1 cellular context compared by ENCODE assay signal in the genomic region with DNA sequence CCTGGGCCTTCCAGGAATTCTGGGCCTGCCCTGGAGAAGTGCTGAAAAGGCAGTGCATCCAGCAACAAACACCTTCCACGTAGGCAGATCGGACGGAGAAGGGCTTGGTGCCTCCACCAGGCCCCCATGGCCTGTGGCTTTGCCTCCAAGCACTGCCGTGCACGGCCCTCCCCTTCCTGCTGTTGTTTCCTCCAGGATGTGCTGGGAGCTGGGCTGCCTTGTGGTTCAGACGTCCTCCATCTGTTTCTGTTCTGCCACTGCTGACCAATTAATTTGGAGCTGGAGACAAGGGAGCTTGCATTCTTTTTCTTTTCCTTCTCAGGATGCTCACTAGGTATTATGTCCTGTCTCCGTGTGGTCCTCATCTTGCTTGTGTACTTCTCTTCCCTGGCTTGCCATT.
TF ChIP-seq lines count a peak whose summit lies in the region.

No MANE protein-coding gene starts in this region.

TF ChIP-seq in GM23338, 12 proteins besides CTCF, POLR2A, EP300 and RAD21 (continued from another document):
- TF ChIP-seq, protein P1, sequence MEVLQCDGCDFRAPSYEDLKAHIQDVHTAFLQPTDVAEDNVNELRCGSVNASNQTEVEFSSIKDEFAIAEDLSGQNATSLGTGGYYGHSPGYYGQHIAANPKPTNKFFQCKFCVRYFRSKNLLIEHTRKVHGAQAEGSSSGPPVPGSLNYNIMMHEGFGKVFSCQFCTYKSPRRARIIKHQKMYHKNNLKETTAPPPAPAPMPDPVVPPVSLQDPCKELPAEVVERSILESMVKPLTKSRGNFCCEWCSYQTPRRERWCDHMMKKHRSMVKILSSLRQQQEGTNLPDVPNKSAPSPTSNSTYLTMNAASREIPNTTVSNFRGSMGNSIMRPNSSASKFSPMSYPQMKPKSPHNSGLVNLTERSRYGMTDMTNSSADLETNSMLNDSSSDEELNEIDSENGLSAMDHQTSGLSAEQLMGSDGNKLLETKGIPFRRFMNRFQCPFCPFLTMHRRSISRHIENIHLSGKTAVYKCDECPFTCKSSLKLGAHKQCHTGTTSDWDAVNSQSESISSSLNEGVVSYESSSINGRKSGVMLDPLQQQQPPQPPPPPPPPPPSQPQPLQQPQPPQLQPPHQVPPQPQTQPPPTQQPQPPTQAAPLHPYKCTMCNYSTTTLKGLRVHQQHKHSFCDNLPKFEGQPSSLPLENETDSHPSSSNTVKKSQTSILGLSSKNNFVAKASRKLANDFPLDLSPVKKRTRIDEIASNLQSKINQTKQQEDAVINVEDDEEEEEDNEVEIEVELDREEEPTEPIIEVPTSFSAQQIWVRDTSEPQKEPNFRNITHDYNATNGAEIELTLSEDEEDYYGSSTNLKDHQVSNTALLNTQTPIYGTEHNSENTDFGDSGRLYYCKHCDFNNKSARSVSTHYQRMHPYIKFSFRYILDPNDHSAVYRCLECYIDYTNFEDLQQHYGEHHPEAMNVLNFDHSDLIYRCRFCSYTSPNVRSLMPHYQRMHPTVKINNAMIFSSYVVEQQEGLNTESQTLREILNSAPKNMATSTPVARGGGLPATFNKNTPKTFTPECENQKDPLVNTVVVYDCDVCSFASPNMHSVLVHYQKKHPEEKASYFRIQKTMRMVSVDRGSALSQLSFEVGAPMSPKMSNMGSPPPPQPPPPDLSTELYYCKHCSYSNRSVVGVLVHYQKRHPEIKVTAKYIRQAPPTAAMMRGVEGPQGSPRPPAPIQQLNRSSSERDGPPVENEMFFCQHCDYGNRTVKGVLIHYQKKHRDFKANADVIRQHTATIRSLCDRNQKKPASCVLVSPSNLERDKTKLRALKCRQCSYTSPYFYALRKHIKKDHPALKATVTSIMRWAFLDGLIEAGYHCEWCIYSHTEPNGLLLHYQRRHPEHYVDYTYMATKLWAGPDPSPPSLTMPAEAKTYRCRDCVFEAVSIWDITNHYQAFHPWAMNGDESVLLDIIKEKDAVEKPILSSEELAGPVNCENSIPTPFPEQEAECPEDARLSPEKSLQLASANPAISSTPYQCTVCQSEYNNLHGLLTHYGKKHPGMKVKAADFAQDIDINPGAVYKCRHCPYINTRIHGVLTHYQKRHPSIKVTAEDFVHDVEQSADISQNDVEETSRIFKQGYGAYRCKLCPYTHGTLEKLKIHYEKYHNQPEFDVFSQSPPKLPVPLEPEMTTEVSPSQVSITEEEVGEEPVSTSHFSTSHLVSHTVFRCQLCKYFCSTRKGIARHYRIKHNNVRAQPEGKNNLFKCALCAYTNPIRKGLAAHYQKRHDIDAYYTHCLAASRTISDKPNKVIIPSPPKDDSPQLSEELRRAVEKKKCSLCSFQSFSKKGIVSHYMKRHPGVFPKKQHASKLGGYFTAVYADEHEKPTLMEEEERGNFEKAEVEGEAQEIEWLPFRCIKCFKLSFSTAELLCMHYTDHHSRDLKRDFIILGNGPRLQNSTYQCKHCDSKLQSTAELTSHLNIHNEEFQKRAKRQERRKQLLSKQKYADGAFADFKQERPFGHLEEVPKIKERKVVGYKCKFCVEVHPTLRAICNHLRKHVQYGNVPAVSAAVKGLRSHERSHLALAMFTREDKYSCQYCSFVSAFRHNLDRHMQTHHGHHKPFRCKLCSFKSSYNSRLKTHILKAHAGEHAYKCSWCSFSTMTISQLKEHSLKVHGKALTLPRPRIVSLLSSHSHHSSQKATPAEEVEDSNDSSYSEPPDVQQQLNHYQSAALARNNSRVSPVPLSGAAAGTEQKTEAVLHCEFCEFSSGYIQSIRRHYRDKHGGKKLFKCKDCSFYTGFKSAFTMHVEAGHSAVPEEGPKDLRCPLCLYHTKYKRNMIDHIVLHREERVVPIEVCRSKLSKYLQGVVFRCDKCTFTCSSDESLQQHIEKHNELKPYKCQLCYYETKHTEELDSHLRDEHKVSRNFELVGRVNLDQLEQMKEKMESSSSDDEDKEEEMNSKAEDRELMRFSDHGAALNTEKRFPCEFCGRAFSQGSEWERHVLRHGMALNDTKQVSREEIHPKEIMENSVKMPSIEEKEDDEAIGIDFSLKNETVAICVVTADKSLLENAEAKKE (CRISPR knock-in tag; IDR thresholded peaks at IDR 0.05) = no peak
- no peak for TF ChIP-seq POLR2AphosphoS5 (IDR thresholded peaks at IDR 0.05; ENCODE audit: low read depth)
